23 cellular contexts compared by ENCODE assay signal in the genomic region with DNA sequence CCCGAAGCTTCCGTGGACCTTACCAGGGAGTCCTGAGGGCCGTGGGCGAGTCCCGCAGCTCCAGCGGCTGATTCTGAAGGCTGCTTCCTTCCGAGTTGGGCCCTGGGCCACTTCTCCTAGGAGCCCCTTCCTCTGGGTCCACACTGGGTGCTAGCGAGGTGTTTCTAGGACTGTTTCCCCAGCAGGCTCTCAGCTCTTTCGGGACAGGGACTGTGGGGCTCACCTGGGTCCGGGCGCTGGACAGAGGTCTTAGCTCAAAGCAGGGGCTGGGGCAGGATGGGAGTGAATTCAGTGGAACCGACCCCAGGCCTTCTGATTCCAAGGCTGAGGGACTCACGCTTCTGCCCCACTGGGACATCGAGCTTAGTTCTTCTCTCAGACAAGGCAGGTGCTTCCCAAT. TPM values are rescaled to one million over a fixed set of nuclear protein-coding genes. Genes with fewer than 3 reads are reported as not detected.
DNase-seq lines count a peak whose midpoint lies in the region; ATAC-seq and TF ChIP-seq lines count a peak whose summit lies in the region.
"Had no signal": no experiment of that assay in that cellular context is flagged by ENCODE, and none has a peak within 500 bp of the region (broad histone marks: within the 10 kb centered on the region; RNA-seq: fewer than 3 reads in every experiment).

No MANE protein-coding gene starts in this region.

- no peak for TF ChIP-seq CTCF in coronary artery (IDR thresholded peaks at IDR 0.05)
- no peak for TF ChIP-seq CTCF in osteocyte (IDR thresholded peaks at IDR 0.05)

- no peak overlapping the region for H3K4me3 Mint-ChIP-seq in activated CD4-positive, alpha-beta T cell treated with anti-CD3 and anti-CD28 coated beads, Interleukin-2, amount 10 ng/mL, durations not matched to agents 24 days and 14 days
- no peak overlapping the region for H3K4me3 Mint-ChIP-seq in osteocyte (ENCODE audit: unreplicated experiment)
- H3K4me3 Mint-ChIP-seq: CD8-positive, alpha-beta memory T cell; neural progenitor cell; stimulated activated naive CD8-positive, alpha-beta T cell treated with anti-CD3 and anti-CD28 coated beads, Interleukin-15, amount 100 ng/mL, for 72 hours had no signal

- peak; percentile 50 for DNase-seq in activated CD4-positive, alpha-beta T cell treated with anti-CD3 and anti-CD28 coated beads, Interleukin-2, amount 10 ng/mL, durations not matched to agents 24 days and 14 days
- no peak for DNase-seq in activated CD4-positive, alpha-beta T cell treated with anti-CD3 and anti-CD28 coated beads, Interleukin-2, amount 50 U/mL, for 4 hours
- peak; percentile 21 for DNase-seq in coronary artery (ENCODE audit: low spot score)
- peak; percentile 81 for DNase-seq in osteocyte (ENCODE audit: extremely low spot score, unreplicated experiment)
- DNase-seq in stimulated activated CD4-positive, alpha-beta T cell treated with anti-CD3 and anti-CD28 coated beads, Interleukin-1b, Interleukin-23, amount 100 ng/mL, for 48 hours: no peak
- no peak for DNase-seq in stimulated activated CD4-positive, alpha-beta T cell treated with anti-CD3 and anti-CD28 coated beads, Interleukin-15, amount 100 ng/mL, for 24 hours
- DNase-seq: activated CD4-positive, alpha-beta T cell treated with anti-CD3 and anti-CD28 coated beads for 1 hour; central memory CD4-positive, alpha-beta T cell; DMS53; GF-D8; NCI-H187 treated with DMSO at 0.1 percent for 48 hours; NCI-H748 treated with DMSO at 0.1 percent for 48 hours; stimulated activated CD4-positive, alpha-beta T cell treated with anti-CD3 and anti-CD28 coated beads, Interleukin-4, amount 100 ng/mL, for 24 hours; stimulated activated naive CD8-positive, alpha-beta T cell treated with anti-CD3 and anti-CD28 coated beads, Interleukin-15, amount 100 ng/mL, for 72 hours; transverse colon had no signal

- H3K4me2 ChIP-seq in BLaER1 treated with 17β-estradiol and CSF1 and Interleukin-3, amounts not matched to agents 10 nM and 100 nM: peak overlapping the region in 9 of 11 experiments; percentile 22 to 82 (median 70); a peak in 15 of 22 replicates
- H3K4me2 ChIP-seq: neural progenitor cell, smooth muscle cell had no signal

- no peaks in the 10 kb centered on the region for H3K4me1 Mint-ChIP-seq in activated CD4-positive, alpha-beta T cell treated with anti-CD3 and anti-CD28 coated beads, Interleukin-2, amount 10 ng/mL, durations not matched to agents 24 days and 14 days
- no peaks in the 10 kb centered on the region for H3K4me1 Mint-ChIP-seq in osteocyte (ENCODE audit: unreplicated experiment)
- H3K4me1 Mint-ChIP-seq: CD8-positive, alpha-beta memory T cell had no signal

- H4K20me1 ChIP-seq in BLaER1 treated with 17β-estradiol and CSF1 and Interleukin-3, amounts not matched to agents 10 nM and 100 nM: peaks cover 0 to 12% (median 0%) of the 10 kb centered on the region in 11 experiments; a peak in 4 of 22 replicates

- ATAC-seq in GM18498 (IDR thresholded peaks at IDR 0.05; ENCODE audit: unreplicated experiment): no peak
- ATAC-seq: stimulated activated naive CD8-positive, alpha-beta T cell treated with anti-CD3 and anti-CD28 coated beads, Interleukin-15, amount 100 ng/mL, for 72 hours had no signal

- intact Hi-C loops in activated CD4-positive, alpha-beta T cell treated with anti-CD3 and anti-CD28 coated beads, Interleukin-2, amount 10 ng/mL, durations not matched to agents 24 days and 14 days (cut with micrococcal nuclease): no loop called here

- H3K9me3 ChIP-seq in BLaER1 treated with 17β-estradiol and CSF1 and Interleukin-3, amounts not matched to agents 10 nM and 100 nM (replicated peaks in 1 of 11): no peaks in the 10 kb centered on the region; a peak in 1 of 22 replicates
- H3K9me3 ChIP-seq: heart left ventricle, transverse colon had no signal

- no peak overlapping the region; a peak in 1 of 22 replicates for H3K9ac ChIP-seq in BLaER1 treated with 17β-estradiol and CSF1 and Interleukin-3, amounts not matched to agents 10 nM and 100 nM
- H3K9ac ChIP-seq: neural progenitor cell had no signal

- peaks cover 6 to 48% (median 40%) of the 10 kb centered on the region in 10 experiments; a peak in 18 of 20 replicates for H3K4me1 ChIP-seq in BLaER1 treated with 17β-estradiol and CSF1 and Interleukin-3, amounts not matched to agents 10 nM and 100 nM
- H3K4me1 ChIP-seq: transverse colon had no signal

- no peak overlapping the region for H3K4me3 ChIP-seq in BLaER1 treated with 17β-estradiol and CSF1 and Interleukin-3, amounts not matched to agents 10 nM and 100 nM
- H3K4me3 ChIP-seq in coronary artery: no peak overlapping the region
- H3K4me3 ChIP-seq: dorsolateral prefrontal cortex, heart left ventricle, neural progenitor cell, smooth muscle cell, transverse colon had no signal

- H3K9me3 Mint-ChIP-seq in activated CD4-positive, alpha-beta T cell treated with anti-CD3 and anti-CD28 coated beads, Interleukin-2, amount 10 ng/mL, durations not matched to agents 24 days and 14 days: no peaks in the 10 kb centered on the region
- no peaks in the 10 kb centered on the region for H3K9me3 Mint-ChIP-seq in osteocyte (ENCODE audit: unreplicated experiment)
- H3K9me3 Mint-ChIP-seq: CD8-positive, alpha-beta memory T cell; neural progenitor cell; stimulated activated naive CD8-positive, alpha-beta T cell treated with anti-CD3 and anti-CD28 coated beads, Interleukin-15, amount 100 ng/mL, for 72 hours had no signal

- H3K36me3 Mint-ChIP-seq in activated CD4-positive, alpha-beta T cell treated with anti-CD3 and anti-CD28 coated beads, Interleukin-2, amount 10 ng/mL, durations not matched to agents 24 days and 14 days (ENCODE audit: low read depth): no peaks in the 10 kb centered on the region
- H3K36me3 Mint-ChIP-seq in osteocyte (ENCODE audit: unreplicated experiment): no peaks in the 10 kb centered on the region
- H3K36me3 Mint-ChIP-seq: CD8-positive, alpha-beta memory T cell had no signal

- peaks cover 0 to 41% (median 0%) of the 10 kb centered on the region in 11 experiments; a peak in 4 of 22 replicates for H3K27me3 ChIP-seq in BLaER1 treated with 17β-estradiol and CSF1 and Interleukin-3, amounts not matched to agents 10 nM and 100 nM
- H3K27me3 ChIP-seq: dorsolateral prefrontal cortex, neural progenitor cell had no signal

- no peak overlapping the region for H3K27ac Mint-ChIP-seq in activated CD4-positive, alpha-beta T cell treated with anti-CD3 and anti-CD28 coated beads, Interleukin-2, amount 10 ng/mL, durations not matched to agents 24 days and 14 days
- no peak overlapping the region for H3K27ac Mint-ChIP-seq in osteocyte (ENCODE audit: unreplicated experiment)
- H3K27ac Mint-ChIP-seq: CD8-positive, alpha-beta memory T cell; neural progenitor cell had no signal

- no peaks in the 10 kb centered on the region for H3K27me3 Mint-ChIP-seq in activated CD4-positive, alpha-beta T cell treated with anti-CD3 and anti-CD28 coated beads, Interleukin-2, amount 10 ng/mL, durations not matched to agents 24 days and 14 days
- no peaks in the 10 kb centered on the region for H3K27me3 Mint-ChIP-seq in osteocyte (ENCODE audit: unreplicated experiment)

- no peaks in the 10 kb centered on the region for H3K36me3 ChIP-seq in BLaER1 treated with 17β-estradiol and CSF1 and Interleukin-3, amounts not matched to agents 10 nM and 100 nM
- H3K36me3 ChIP-seq: neural progenitor cell, transverse colon had no signal

- no peak overlapping the region; a peak in 1 of 22 replicates for H3K27ac ChIP-seq in BLaER1 treated with 17β-estradiol and CSF1 and Interleukin-3, amounts not matched to agents 10 nM and 100 nM
- no peak overlapping the region for H3K27ac ChIP-seq in coronary artery
- H3K27ac ChIP-seq: 22Rv1, dorsolateral prefrontal cortex, heart left ventricle, neural progenitor cell, transverse colon had no signal

RNA-seq across cellular contexts. Expression of a gene that starts 29.3 kb away (rescaled TPM):
- 157 and 159 TPM in 2 replicates for total RNA-seq in activated CD4-positive, alpha-beta T cell treated with anti-CD3 and anti-CD28 coated beads, Interleukin-2, amount 10 ng/mL, durations not matched to agents 24 days and 14 days
- 175 and 176 TPM in 2 replicates for total RNA-seq in osteocyte

Comparison
In these comparisons a context has a peak if more than half of its experiments do, and no peak if none do; other contexts are left out.
1. DNase-seq: peak in activated CD4-positive, alpha-beta T cell treated with anti-CD3 and anti-CD28 coated beads, Interleukin-2, amount 10 ng/mL, durations not matched to agents 24 days and 14 days (single experiment), coronary artery (single experiment) and osteocyte (single experiment); none in activated CD4-positive, alpha-beta T cell treated with anti-CD3 and anti-CD28 coated beads, Interleukin-2, amount 50 U/mL, for 4 hours (0 of 2), stimulated activated CD4-positive, alpha-beta T cell treated with anti-CD3 and anti-CD28 coated beads, Interleukin-1b, Interleukin-23, amount 100 ng/mL, for 48 hours (single experiment) and stimulated activated CD4-positive, alpha-beta T cell treated with anti-CD3 and anti-CD28 coated beads, Interleukin-15, amount 100 ng/mL, for 24 hours (single experiment).